In genomic region chr13:80215368-80215767, GRCh38 we compare ENCODE assay signal across 1 cellular context.
TF ChIP-seq lines count a peak whose summit lies in the region.

No MANE protein-coding gene starts in this region.

TF ChIP-seq in WTC11, 78 proteins besides CTCF, POLR2A, EP300 and RAD21 (continued from another document):
- TF ChIP-seq ATF6 (CRISPR knock-in tag; IDR thresholded peaks at IDR 0.05) (no peak), ATF1 (CRISPR knock-in tag; IDR thresholded peaks at IDR 0.05) (no peak), NFYB (CRISPR knock-in tag; conservative IDR thresholded peaks at IDR 0.05; ENCODE audit: low read depth) (no peak), ATF2 (CRISPR knock-in tag; IDR thresholded peaks at IDR 0.05; ENCODE audit: borderline replicate concordance, low read depth) (no peak), ERG (CRISPR knock-in tag; IDR thresholded peaks at IDR 0.05) (no peak), ZBTB43 (CRISPR knock-in tag; IDR thresholded peaks at IDR 0.05) (no peak), KAT7 (CRISPR knock-in tag; IDR thresholded peaks at IDR 0.05; ENCODE audit: borderline replicate concordance) (no peak)
